ENCODE assay signal across 16 cellular contexts in genomic region chr15:97082835-97083234, GRCh38.
A peak's percentile ranks its signal among the peaks of the same experiment; 100 is the strongest.
DNase-seq lines count a peak whose midpoint lies in the region; ATAC-seq and TF ChIP-seq lines count a peak whose summit lies in the region.
"Had no signal": no experiment of that assay in that cellular context is flagged by ENCODE, and none has a peak within 500 bp of the region (broad histone marks: within the 10 kb centered on the region; RNA-seq: fewer than 3 reads in every experiment).

No MANE protein-coding gene starts in this region.

- peak overlapping the region; percentile 86 for H3K4me2 ChIP-seq in BLaER1
- H3K4me2 ChIP-seq: PC-9 had no signal

- no peak overlapping the region for H3K27ac Mint-ChIP-seq in WTC11
- H3K27ac Mint-ChIP-seq: IgD-negative memory B cell, T-cell had no signal

- H3K27me3 ChIP-seq in BLaER1: peaks cover 25% of the 10 kb centered on the region

- peaks cover 42% of the 10 kb centered on the region for H3K4me1 ChIP-seq in BLaER1
- H3K4me1 ChIP-seq: HAP-1 had no signal

- peaks cover 22% of the 10 kb centered on the region for H3K27me3 Mint-ChIP-seq in WTC11 (ENCODE audit: low read depth)
- H3K27me3 Mint-ChIP-seq: IgD-negative memory B cell had no signal

- no peaks in the 10 kb centered on the region for H3K36me3 Mint-ChIP-seq in WTC11
- H3K36me3 Mint-ChIP-seq: T-cell had no signal

- H3K4me1 Mint-ChIP-seq in WTC11: peaks cover 12% of the 10 kb centered on the region
- H3K4me1 Mint-ChIP-seq: IgD-negative memory B cell, T-cell had no signal

- H4K20me1 ChIP-seq in BLaER1: peaks cover 33% of the 10 kb centered on the region; the same call in 1 of the 2 replicates

- peak; percentile 28 for ATAC-seq in WTC11
- ATAC-seq: T-cell had no signal

- POLR2A ChIA-PET in WTC11 (lab: Charles Lee): no interaction called here

- H3K9me3 ChIP-seq in BLaER1: no peaks in the 10 kb centered on the region
- H3K9me3 ChIP-seq: HAP-1 had no signal

- peak; percentile 41 for DNase-seq in Daoy (ENCODE audit: low read depth)
- DNase-seq in WTC11 (ENCODE audit: low spot score): no peak
- peak; percentile 97 for DNase-seq in left kidney (ENCODE audit: low read depth, low spot score)
- DNase-seq in posterior vena cava (ENCODE audit: low spot score): no peak
- no peak for DNase-seq in activated CD4-positive, alpha-beta T cell treated with anti-CD3 and anti-CD28 coated beads, Interleukin-2, amount 50 U/mL, for 1 hour
- DNase-seq in stimulated activated CD4-positive, alpha-beta T cell treated with anti-CD3 and anti-CD28 coated beads, Interleukin-4, amount 100 ng/mL, for 24 hours: no peak
- no peak for DNase-seq in AG08396 (ENCODE audit: low spot score)
- DNase-seq: DMS153, NCI-H2171, PC-9, T-cell had no signal

- no peaks in the 10 kb centered on the region for H3K36me3 ChIP-seq in BLaER1
- H3K36me3 ChIP-seq: HAP-1 had no signal

- H3K9ac ChIP-seq in BLaER1: no peak overlapping the region

- CTCF ChIA-PET in WTC11 (lab: Charles Lee): no interaction called here

- intact Hi-C loops in posterior vena cava (cut with DNase I): no loop called here

- no peak overlapping the region for H3K4me3 Mint-ChIP-seq in WTC11
- H3K4me3 Mint-ChIP-seq: IgD-negative memory B cell, T-cell had no signal

- no peaks in the 10 kb centered on the region for H3K9me3 Mint-ChIP-seq in WTC11

- H3K27ac ChIP-seq in BLaER1: no peak overlapping the region
- H3K27ac ChIP-seq: C4-2B, PC-9, SK-N-MC had no signal

- TF ChIP-seq CTCF in WTC11 (IDR thresholded peaks at IDR 0.05): no peak

- H3K4me3 ChIP-seq in BLaER1: no peak overlapping the region
- H3K4me3 ChIP-seq: HAP-1, PC-9, SK-N-MC had no signal

TF ChIP-seq in WTC11, 78 proteins besides CTCF, POLR2A, EP300 and RAD21:
- no peak for TF ChIP-seq ZNF423 (CRISPR knock-in tag; IDR thresholded peaks at IDR 0.05)
- no peak for TF ChIP-seq ETV6 (CRISPR knock-in tag; IDR thresholded peaks at IDR 0.05)
- no peak for TF ChIP-seq ZBTB21 (CRISPR knock-in tag; IDR thresholded peaks at IDR 0.05; ENCODE audit: borderline replicate concordance)
- no peak for TF ChIP-seq ARID4B (CRISPR knock-in tag; IDR thresholded peaks at IDR 0.05; ENCODE audit: borderline replicate concordance)
- TF ChIP-seq ZNF232 (CRISPR knock-in tag; IDR thresholded peaks at IDR 0.05): no peak
- TF ChIP-seq ATF6 (CRISPR knock-in tag; IDR thresholded peaks at IDR 0.05): no peak
- no peak for TF ChIP-seq GTF2I (CRISPR knock-in tag; conservative IDR thresholded peaks at IDR 0.05)
- no peak for TF ChIP-seq NFYB (CRISPR knock-in tag; conservative IDR thresholded peaks at IDR 0.05; ENCODE audit: low read depth)
- TF ChIP-seq ERG (CRISPR knock-in tag; IDR thresholded peaks at IDR 0.05): no peak
- no peak for TF ChIP-seq FOXK1 (CRISPR knock-in tag; IDR thresholded peaks at IDR 0.05)
- TF ChIP-seq HMGA2 (CRISPR knock-in tag; IDR thresholded peaks at IDR 0.05): no peak
- no peak for TF ChIP-seq PRRX2 (CRISPR knock-in tag; IDR thresholded peaks at IDR 0.05)
- no peak for TF ChIP-seq MYBL2 (CRISPR knock-in tag; IDR thresholded peaks at IDR 0.05)

Comparison
In these comparisons a context has a peak if more than half of its experiments do, and no peak if none do; other contexts are left out.
1. DNase-seq: peak in Daoy (single experiment) and left kidney (single experiment); none in WTC11 (single experiment), posterior vena cava (single experiment), activated CD4-positive, alpha-beta T cell treated with anti-CD3 and anti-CD28 coated beads, Interleukin-2, amount 50 U/mL, for 1 hour (single experiment), stimulated activated CD4-positive, alpha-beta T cell treated with anti-CD3 and anti-CD28 coated beads, Interleukin-4, amount 100 ng/mL, for 24 hours (single experiment) and AG08396 (single experiment).